Comparison of ENCODE assay signal across 10 cellular contexts in the genomic region with DNA sequence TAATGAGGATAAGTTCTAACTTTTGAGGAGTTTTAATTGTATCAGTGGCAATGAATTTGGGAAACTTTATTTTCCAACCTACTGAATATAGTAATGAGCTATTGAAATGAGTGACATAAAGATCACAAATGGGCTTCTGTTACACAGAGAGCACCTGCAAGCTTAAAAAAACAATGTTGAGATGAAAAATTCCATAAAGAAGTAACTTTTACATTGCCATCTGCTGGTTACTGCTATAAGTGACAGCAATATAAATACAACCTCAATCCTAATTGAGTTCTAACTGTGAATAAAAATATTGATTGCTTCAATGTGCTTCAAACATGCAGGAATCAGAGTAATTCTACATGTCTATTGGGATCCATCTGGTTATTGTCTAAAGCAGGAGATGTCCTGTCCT. TPM values are rescaled to one million over a fixed set of nuclear protein-coding genes. Genes with fewer than 3 reads are reported as not detected.
DNase-seq lines count a peak whose midpoint lies in the region; ATAC-seq and TF ChIP-seq lines count a peak whose summit lies in the region.
"Had no signal": no experiment of that assay in that cellular context is flagged by ENCODE, and none has a peak within 500 bp of the region (broad histone marks: within the 10 kb centered on the region; RNA-seq: fewer than 3 reads in every experiment).

No MANE protein-coding gene starts in this region.

- H3K9me3 ChIP-seq in BE2C, result no peaks in the 10 kb centered on the region

- H3K4me1 ChIP-seq in BE2C, result no peaks in the 10 kb centered on the region

- H3K36me3 ChIP-seq in BE2C, result no peaks in the 10 kb centered on the region
- H3K36me3 ChIP-seq in kidney epithelial cell (ENCODE audit: control insufficient read depth, insufficient read depth, low read length), result no peaks in the 10 kb centered on the region

- DNase-seq in BE2C (no peak), amniotic epithelial cell (ENCODE audit: low read depth) (peak; percentile 6), kidney epithelial cell (ENCODE audit: low read depth) (no peak), EL (no peak), ecto neural progenitor cell (ENCODE audit: low spot score) (no peak)
- DNase-seq: Karpas-422 had no signal

- H3K4me3 ChIP-seq in BE2C (ENCODE audit: low read depth, low read length) (no peak overlapping the region), kidney epithelial cell (ENCODE audit: low read depth, low read length) (no peak overlapping the region)
- H3K4me3 ChIP-seq: SK-N-MC had no signal

- no peak for ATAC-seq in GM21526 (IDR thresholded peaks at IDR 0.05; ENCODE audit: low FRiP score, unreplicated experiment)
- no peak for ATAC-seq in GM19455 (IDR thresholded peaks at IDR 0.05; ENCODE audit: unreplicated experiment)

- TF ChIP-seq CTCF in BE2C (IDR thresholded peaks at IDR 0.05; ENCODE audit: low read depth, low read length) (peak; percentile 18; the same call in 1 of the 2 replicates), GM12873 (IDR thresholded peaks at IDR 0.05; ENCODE audit: insufficient read depth, low read depth, low read length, missing control alignments) (peak; percentile 29), kidney epithelial cell (IDR thresholded peaks at IDR 0.05; ENCODE audit: insufficient read depth, low read length, poor library complexity, severe bottlenecking) (peak; percentile 24)

- no peaks in the 10 kb centered on the region for H3K27me3 ChIP-seq in BE2C
- peaks cover 2% of the 10 kb centered on the region for H3K27me3 ChIP-seq in kidney epithelial cell (ENCODE audit: control insufficient read depth, insufficient read depth, low read length)

RNA-seq across cellular contexts. Expression of a gene that starts 14.2 kb away (rescaled TPM):
- polyA plus RNA-seq in BE2C (2012; ENCODE audit: insufficient read depth, insufficient read length, low read depth), result not detected
- total RNA-seq in kidney epithelial cell, result not detected in 2 replicates
